Comparison of ENCODE assay signal across 27 cellular contexts in genomic region chr5:2524620-2525019, GRCh38.
"Had no signal": no experiment of that assay in that cellular context is flagged by ENCODE, and none has a peak within 500 bp of the region (broad histone marks: within the 10 kb centered on the region; RNA-seq: fewer than 3 reads in every experiment).

No MANE protein-coding gene starts in this region.

- H3K4me1 ChIP-seq: esophagus muscularis mucosa, foreskin keratinocyte, gastrocnemius medialis, heart left ventricle had no signal

- H3K4me3 ChIP-seq: coronary artery, dorsolateral prefrontal cortex, esophagus muscularis mucosa, gastrocnemius medialis, heart left ventricle had no signal

- H3K36me3 ChIP-seq: brain microvascular endothelial cell, esophagus muscularis mucosa, gastrocnemius medialis, heart left ventricle had no signal

- ATAC-seq: activated CD4-positive, alpha-beta T cell treated with anti-CD3 and anti-CD28 coated beads for 36 hours; activated CD8-positive, alpha-beta memory T cell treated with anti-CD3 and anti-CD28 coated beads, Interleukin-2, amount 10 ng/mL, durations not matched to agents 7 days and 5 days; activated CD8-positive, alpha-beta T cell treated with anti-CD3 and anti-CD28 coated beads, Interleukin-2, amount 10 ng/mL, durations not matched to agents 7 days and 5 days; effector memory CD8-positive, alpha-beta T cell; foreskin keratinocyte; gastrocnemius medialis; heart left ventricle had no signal

- H3K27me3 ChIP-seq: brain microvascular endothelial cell, foreskin keratinocyte, gastrocnemius medialis had no signal

- H3K27ac ChIP-seq: brain microvascular endothelial cell, coronary artery, dorsolateral prefrontal cortex, esophagus muscularis mucosa, foreskin keratinocyte, gastrocnemius medialis, heart left ventricle had no signal

- H3K9me3 ChIP-seq: esophagus muscularis mucosa, gastrocnemius medialis, heart left ventricle had no signal

- DNase-seq: activated CD4-positive, alpha-beta memory T cell treated with anti-CD3 and anti-CD28 coated beads for 36 hours; activated CD4-positive, alpha-beta T cell treated with anti-CD3 and anti-CD28 coated beads for 36 hours; activated CD4-positive, alpha-beta T cell treated with anti-CD3 and anti-CD28 coated beads, Interleukin-2, amount 10 ng/mL, durations not matched to agents 24 days and 14 days; activated CD4-positive, CD25-positive, alpha-beta regulatory T cell; activated CD4-positive, CD25-positive, alpha-beta regulatory T cell treated with anti-CD3 and anti-CD28 coated beads, Interleukin-2, amount 50 U/mL, for 72 hours; activated CD8-positive, alpha-beta memory T cell treated with anti-CD3 and anti-CD28 coated beads, Interleukin-2, amount 10 ng/mL, durations not matched to agents 7 days and 5 days; activated CD8-positive, alpha-beta memory T cell treated with anti-CD3 and anti-CD28 coated beads, Interleukin-2, amount 50 U/mL, for 4 hours; activated CD8-positive, alpha-beta T cell treated with anti-CD3 and anti-CD28 coated beads, Interleukin-2, amount 10 ng/mL, durations not matched to agents 7 days and 5 days; activated gamma-delta T cell treated with Interleukin-2 at 50 U/mL for 16 hours; activated naive CD4-positive, alpha-beta T cell treated with anti-CD3 and anti-CD28 coated beads, Interleukin-2, amount 50 U/mL, for 16 hours; activated naive CD4-positive, alpha-beta T cell treated with Interleukin-2 at 50 U/mL for 16 hours; activated T-cell treated with anti-CD3 and anti-CD28 coated beads, Interleukin-2, amount 50 U/mL, for 1 hour; activated T-cell treated with anti-CD3 and anti-CD28 coated beads, Interleukin-2, amount 50 U/mL, for 48 hours; amniotic stem cell; anterior cingulate cortex; brain microvascular endothelial cell; dorsolateral prefrontal cortex; effector CD4-positive, alpha-beta T cell; effector memory CD8-positive, alpha-beta T cell; erythroblast; foreskin keratinocyte; gastrocnemius medialis; glutamatergic neuron; heart left ventricle; T-helper 2 cell had no signal
